13 cellular contexts compared by ENCODE assay signal in the genomic region with DNA sequence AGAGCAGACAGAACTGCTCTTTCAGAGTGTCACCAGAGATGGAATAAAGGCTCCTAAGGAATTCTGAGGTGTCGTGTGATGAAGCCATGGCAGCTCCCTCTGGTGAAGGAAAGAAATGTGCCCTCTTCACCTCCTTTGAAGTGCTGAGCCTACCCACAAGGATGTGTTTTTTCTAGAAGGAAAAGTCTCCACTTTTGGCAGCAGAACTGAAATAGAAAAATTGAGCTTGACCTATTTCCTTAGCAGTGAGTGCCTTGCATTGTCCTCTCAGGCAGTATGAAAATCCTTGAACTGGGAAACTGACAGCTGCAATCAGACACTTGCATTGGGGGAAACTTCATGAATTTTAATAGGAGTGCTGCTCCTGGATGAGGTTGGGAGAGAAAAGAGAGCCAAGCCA.
DNase-seq lines count a peak whose midpoint lies in the region; TF ChIP-seq lines count a peak whose summit lies in the region.
"Had no signal": no experiment of that assay in that cellular context is flagged by ENCODE, and none has a peak within 500 bp of the region (broad histone marks: within the 10 kb centered on the region; RNA-seq: fewer than 3 reads in every experiment).

No MANE protein-coding gene starts in this region.

- H3K9me3 ChIP-seq in subcutaneous abdominal adipose tissue (ENCODE audit: control insufficient read depth in 5 of 5, low read length in 5 of 5) = no peaks in the 10 kb centered on the region

- DNase-seq in NCI-H1092 (lab: John Stamatoyannopoulos, UW) = peak; percentile 20
- no peak for DNase-seq in NCI-H1092 treated with DMSO at 0.1 percent for 48 hours (lab: John Stamatoyannopoulos, UW)
- no peak for DNase-seq in chondrocyte (ENCODE audit: low spot score)
- peak; percentile 76 for DNase-seq in medulla oblongata (ENCODE audit: extremely low spot score)
- DNase-seq in activated CD8-positive, alpha-beta memory T cell treated with anti-CD3 and anti-CD28 coated beads for 24 hours = no peak
- no peak for DNase-seq in stimulated activated CD4-positive, alpha-beta T cell treated with anti-CD3 and anti-CD28 coated beads, Interleukin-15, amount 100 ng/mL, for 24 hours
- no peak for DNase-seq in stimulated activated CD4-positive, alpha-beta T cell treated with anti-CD3 and anti-CD28 coated beads, Interleukin-2, amount 100 ng/mL, for 48 hours
- DNase-seq: activated T-cell treated with anti-CD3 and anti-CD28 coated beads, Interleukin-2, amount 50 U/mL, for 24 hours; effector CD8-positive, alpha-beta T cell; KG1; mammary epithelial cell; SW 1271 had no signal

- no peak overlapping the region for H3K4me3 Mint-ChIP-seq in chondrocyte (ENCODE audit: unreplicated experiment)
- H3K4me3 Mint-ChIP-seq: activated T-cell treated with anti-CD3 and anti-CD28 coated beads, Interleukin-2, amount 50 U/mL, for 24 hours had no signal

- no peak overlapping the region for H3K9ac ChIP-seq in subcutaneous abdominal adipose tissue (ENCODE audit: low read length in 5 of 5)

- no peaks in the 10 kb centered on the region for H3K36me3 ChIP-seq in subcutaneous abdominal adipose tissue (ENCODE audit: control insufficient read depth in 5 of 5, insufficient read depth in 5 of 5, low read length in 5 of 5)

- H3K27me3 ChIP-seq in subcutaneous abdominal adipose tissue (ENCODE audit: control insufficient read depth in 5 of 5, insufficient read depth in 4 of 5, low read length in 5 of 5) = no peaks in the 10 kb centered on the region

- TF ChIP-seq CTCF in chondrocyte (IDR thresholded peaks at IDR 0.05) = peak; percentile 10

- no peak overlapping the region for H3K4me3 ChIP-seq in subcutaneous abdominal adipose tissue (ENCODE audit: low read depth in 1 of 5, low read length in 5 of 5)

- peaks cover 5 to 33% (median 8%) of the 10 kb centered on the region in 5 donors for H3K4me1 ChIP-seq in subcutaneous abdominal adipose tissue (ENCODE audit: control insufficient read depth in 5 of 5, insufficient read depth in 5 of 5, low read length in 5 of 5)

- H3K36me3 Mint-ChIP-seq in chondrocyte (ENCODE audit: low read depth) = no peaks in the 10 kb centered on the region

- H3K27ac ChIP-seq in subcutaneous abdominal adipose tissue (ENCODE audit: low read depth, low read length) = peak overlapping the region; percentile 31

- no peaks in the 10 kb centered on the region for H3K27me3 Mint-ChIP-seq in chondrocyte (ENCODE audit: low read depth)

- H3K4me1 Mint-ChIP-seq in chondrocyte (ENCODE audit: low read depth) = peaks cover 69% of the 10 kb centered on the region

- no peaks in the 10 kb centered on the region for H3K9me3 Mint-ChIP-seq in chondrocyte (ENCODE audit: low read depth)
- H3K9me3 Mint-ChIP-seq: activated T-cell treated with anti-CD3 and anti-CD28 coated beads, Interleukin-2, amount 50 U/mL, for 24 hours had no signal

- H3K27ac Mint-ChIP-seq in chondrocyte (ENCODE audit: unreplicated experiment) = peak overlapping the region; percentile 66
- H3K27ac Mint-ChIP-seq: activated T-cell treated with anti-CD3 and anti-CD28 coated beads, Interleukin-2, amount 50 U/mL, for 24 hours had no signal

Comparison
In these comparisons a context has a peak if more than half of its experiments do, and no peak if none do; other contexts are left out.
1. DNase-seq: peak in NCI-H1092 (single experiment) and medulla oblongata (single experiment); none in NCI-H1092 treated with DMSO at 0.1 percent for 48 hours (single experiment), chondrocyte (single experiment), activated CD8-positive, alpha-beta memory T cell treated with anti-CD3 and anti-CD28 coated beads for 24 hours (single experiment), stimulated activated CD4-positive, alpha-beta T cell treated with anti-CD3 and anti-CD28 coated beads, Interleukin-15, amount 100 ng/mL, for 24 hours (single experiment) and stimulated activated CD4-positive, alpha-beta T cell treated with anti-CD3 and anti-CD28 coated beads, Interleukin-2, amount 100 ng/mL, for 48 hours (0 of 2).